Comparison of ENCODE assay signal across 8 cellular contexts in genomic region chr1:203744008-203744972, GRCh38. TPM values are rescaled to one million over a fixed set of nuclear protein-coding genes. Genes with fewer than 3 reads are reported as not detected.
DNase-seq lines count a peak whose midpoint lies in the region; ATAC-seq and TF ChIP-seq lines count a peak whose summit lies in the region.

No MANE protein-coding gene starts in this region.

- H2BK15ac ChIP-seq in mesenchymal stem cell (ENCODE audit: low read depth, poor library complexity, severe bottlenecking): no peak overlapping the region

- peaks cover 4% of the 10 kb centered on the region for H3K4me1 Mint-ChIP-seq in neural progenitor cell

- H3K27ac ChIP-seq in mesenchymal stem cell (ENCODE audit: low read length, poor library complexity, severe bottlenecking): no peak overlapping the region
- no peak overlapping the region for H3K27ac ChIP-seq in neural progenitor cell

- DNase-seq in GM12865 (ENCODE audit: low read depth): peak; percentile 75
- peak; percentile 41 for DNase-seq in NCI-H526 treated with DMSO at 0.1 percent for 48 hours (lab: John Stamatoyannopoulos, UW)
- DNase-seq in central memory CD4-positive, alpha-beta T cell: peak; percentile 57
- DNase-seq in mesenchymal stem cell: no peak
- DNase-seq in neural progenitor cell (ENCODE audit: low spot score): no peak
- no peak for DNase-seq in SW480 (ENCODE audit: low spot score)

- H3K9me3 ChIP-seq in mesenchymal stem cell (ENCODE audit: control insufficient read depth, low read length): no peaks in the 10 kb centered on the region
- no peaks in the 10 kb centered on the region for H3K9me3 ChIP-seq in neural progenitor cell (ENCODE audit: low read depth)

- 98% methylated on average over 7 of the region's 10 CpGs for WGBS in mesenchymal stem cell

- ATAC-seq in HG03469 (IDR thresholded peaks at IDR 0.05; ENCODE audit: unreplicated experiment) (no peak), HG03378 (IDR thresholded peaks at IDR 0.05; ENCODE audit: unreplicated experiment) (no peak)

- H2BK5ac ChIP-seq in mesenchymal stem cell (ENCODE audit: low read depth, low read length, poor library complexity, severe bottlenecking): no peak overlapping the region

- H3K4ac ChIP-seq in mesenchymal stem cell (ENCODE audit: low read depth in 1 of 2, low read length in 2 of 2): no peak overlapping the region

- peaks cover 19 to 46% of the 10 kb centered on the region in 2 experiments for H3K36me3 ChIP-seq in mesenchymal stem cell (ENCODE audit: control insufficient read depth in 1 of 2, insufficient read depth in 2 of 2, low read depth in 1 of 2, low read length in 2 of 2)
- no peaks in the 10 kb centered on the region for H3K36me3 ChIP-seq in neural progenitor cell

- H2AK5ac ChIP-seq in mesenchymal stem cell (ENCODE audit: low read length, severe bottlenecking): no peak overlapping the region

- H3K4me1 ChIP-seq in mesenchymal stem cell (ENCODE audit: control insufficient read depth, insufficient read depth, low read depth, low read length): no peaks in the 10 kb centered on the region
- peaks cover 7% of the 10 kb centered on the region for H3K4me1 ChIP-seq in neural progenitor cell

- H3K36me3 Mint-ChIP-seq in neural progenitor cell: peaks cover 7% of the 10 kb centered on the region

- H4K20me1 ChIP-seq in neural progenitor cell (ENCODE audit: low read depth): no peaks in the 10 kb centered on the region

- H3K9me3 Mint-ChIP-seq in neural progenitor cell: peaks cover 6% of the 10 kb centered on the region

- H4K8ac ChIP-seq in mesenchymal stem cell (ENCODE audit: low read length): no peak overlapping the region

- H3K14ac ChIP-seq in mesenchymal stem cell (ENCODE audit: low read length in 2 of 2): no peak overlapping the region

- H3K9ac ChIP-seq in mesenchymal stem cell (ENCODE audit: low read length) (peak overlapping the region; percentile 15), neural progenitor cell (no peak overlapping the region)

- H3K27ac Mint-ChIP-seq in neural progenitor cell: no peak overlapping the region

- no peak overlapping the region for H3K4me3 Mint-ChIP-seq in neural progenitor cell

- no peak overlapping the region for H2BK12ac ChIP-seq in mesenchymal stem cell (ENCODE audit: low read length in 2 of 2)

- H3K79me2 ChIP-seq in neural progenitor cell (ENCODE audit: low read depth): no peaks in the 10 kb centered on the region

- no peak overlapping the region for H3K18ac ChIP-seq in mesenchymal stem cell (ENCODE audit: low read depth in 1 of 2, low read length in 2 of 2)

- H3K4me2 ChIP-seq in mesenchymal stem cell (ENCODE audit: low read length, poor library complexity, severe bottlenecking) (no peak overlapping the region), neural progenitor cell (no peak overlapping the region)

- no peaks in the 10 kb centered on the region for H3F3A ChIP-seq in neural progenitor cell (ENCODE audit: low read depth)

- H2AFZ ChIP-seq in mesenchymal stem cell (ENCODE audit: low read depth, low read length) (no peak overlapping the region), neural progenitor cell (replicated peaks) (no peak overlapping the region)

- H2BK120ac ChIP-seq in mesenchymal stem cell (ENCODE audit: low read depth, low read length): no peak overlapping the region

- H3K79me1 ChIP-seq in mesenchymal stem cell (replicated peaks; ENCODE audit: low read length, poor library complexity, severe bottlenecking): no peaks in the 10 kb centered on the region

- no peak overlapping the region for H4K91ac ChIP-seq in mesenchymal stem cell (ENCODE audit: low read length)

- H3K27me3 Mint-ChIP-seq in neural progenitor cell (ENCODE audit: insufficient read depth, low read depth): peaks cover 6% of the 10 kb centered on the region

- no peak overlapping the region; the same call in 1 of the 2 replicates for H3K4me3 ChIP-seq in GM12865 (ENCODE audit: low read depth, low read length)
- peak overlapping the region in 1 of 2 experiments; percentile 45 for H3K4me3 ChIP-seq in mesenchymal stem cell (ENCODE audit: insufficient read depth in 1 of 2, low read depth in 1 of 2, low read length in 2 of 2)
- no peak overlapping the region for H3K4me3 ChIP-seq in neural progenitor cell

- H3K27me3 ChIP-seq in mesenchymal stem cell (ENCODE audit: control insufficient read depth in 1 of 2, insufficient read depth in 1 of 2, low read length in 2 of 2): no peaks in the 10 kb centered on the region
- H3K27me3 ChIP-seq in neural progenitor cell: no peaks in the 10 kb centered on the region

- TF ChIP-seq CTCF in GM12865 (IDR thresholded peaks at IDR 0.05; ENCODE audit: insufficient read depth, low read depth, low read length, missing control alignments) (no peak), neural progenitor cell (IDR thresholded peaks at IDR 0.05) (no peak)

- H3K23ac ChIP-seq in mesenchymal stem cell (ENCODE audit: low read length in 2 of 2): no peak overlapping the region

RNA-seq across cellular contexts. Expression of gene LAX1, which starts 20.7 kb away (rescaled TPM):
- polyA plus RNA-seq in mesenchymal stem cell (2013, experiment 1 of 2): not detected
- 0.01 TPM for polyA plus RNA-seq in mesenchymal stem cell (2013, experiment 2 of 2)
- total RNA-seq in neural progenitor cell (ENCODE audit: low replicate concordance): not detected in 2 replicates

RNA-seq across cellular contexts. Expression of gene ZBED6, which starts 51.1 kb away (rescaled TPM):
- polyA plus RNA-seq in mesenchymal stem cell (2013, experiment 1 of 2): 18.9 TPM
- polyA plus RNA-seq in mesenchymal stem cell (2013, experiment 2 of 2): 18.6 TPM
- 6.9 and 10.3 TPM in 2 replicates for total RNA-seq in neural progenitor cell (ENCODE audit: low replicate concordance)

RNA-seq across cellular contexts. Expression of gene ZC3H11A, which starts 51.1 kb away (rescaled TPM):
- polyA plus RNA-seq in mesenchymal stem cell (2013, experiment 1 of 2): 47.8 TPM
- 44.7 TPM for polyA plus RNA-seq in mesenchymal stem cell (2013, experiment 2 of 2)
- 113 and 142 TPM in 2 replicates for total RNA-seq in neural progenitor cell (ENCODE audit: low replicate concordance)

Comparison
In these comparisons a context has a peak if more than half of its experiments do, and no peak if none do; other contexts are left out.
1. DNase-seq: peak in GM12865 (single experiment), NCI-H526 treated with DMSO at 0.1 percent for 48 hours (single experiment) and central memory CD4-positive, alpha-beta T cell (single experiment); none in mesenchymal stem cell (single experiment), neural progenitor cell (single experiment) and SW480 (single experiment).